14 cellular contexts compared by ENCODE assay signal in the genomic region with DNA sequence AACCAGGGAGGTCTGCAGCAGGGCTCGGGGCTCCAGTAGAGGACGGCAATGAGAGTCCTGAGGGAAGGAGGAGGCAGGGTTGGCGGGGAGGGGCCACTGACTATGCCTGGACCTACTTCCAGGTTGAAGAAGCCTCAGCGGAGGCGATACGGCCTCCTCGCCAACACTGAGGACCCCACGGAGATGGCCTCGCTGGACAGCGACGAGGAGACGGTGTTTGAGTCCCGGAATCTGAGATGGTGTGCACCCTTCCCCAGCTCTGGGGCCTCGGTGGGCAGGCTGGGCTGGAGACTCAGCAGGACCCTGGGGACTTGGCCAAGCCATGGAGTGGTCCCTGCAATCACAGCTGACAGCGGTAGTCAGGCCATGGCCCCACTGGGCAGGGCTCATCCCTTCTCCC. TPM values are rescaled to one million over a fixed set of nuclear protein-coding genes. Genes with fewer than 3 reads are reported as not detected.
DNase-seq lines count a peak whose midpoint lies in the region; ATAC-seq and TF ChIP-seq lines count a peak whose summit lies in the region.
"Had no signal": no experiment of that assay in that cellular context is flagged by ENCODE, and none has a peak within 500 bp of the region (broad histone marks: within the 10 kb centered on the region; RNA-seq: fewer than 3 reads in every experiment).

No MANE protein-coding gene starts in this region.

- no peak overlapping the region for H2BK15ac ChIP-seq in mesendoderm (replicated peaks; ENCODE audit: low read depth)

- intact Hi-C loops in activated B cell treated with CpG ODN at 0.5 μM for 24 hours (cut with micrococcal nuclease): loop anchor here (5.0 kb wide), 2 partner anchors 80 to 535 kb away; partner anchors contain the start of gene ATP8B3

- no peak overlapping the region for H3K18ac ChIP-seq in mesendoderm (ENCODE audit: low read length)

- no peak overlapping the region for H3K27ac ChIP-seq in mesendoderm (ENCODE audit: low read depth, low read length)

- no peaks in the 10 kb centered on the region for H3K27me3 Mint-ChIP-seq in activated naive CD4-positive, alpha-beta T cell treated with anti-CD3 and anti-CD28 coated beads, Interleukin-2, amount 10 ng/mL, durations not matched to agents 7 days and 5 days
- H3K27me3 Mint-ChIP-seq in activated B cell treated with CpG ODN at 0.5 μM for 24 hours (peaks cover 3% of the 10 kb centered on the region), type B pancreatic cell (no peaks in the 10 kb centered on the region)

- peaks cover 42% of the 10 kb centered on the region for H3K4me1 Mint-ChIP-seq in activated naive CD4-positive, alpha-beta T cell treated with anti-CD3 and anti-CD28 coated beads, Interleukin-2, amount 10 ng/mL, durations not matched to agents 7 days and 5 days
- H3K4me1 Mint-ChIP-seq in activated B cell treated with CpG ODN at 0.5 μM for 24 hours (peaks cover 35% of the 10 kb centered on the region), type B pancreatic cell (ENCODE audit: unreplicated experiment) (peaks cover 21% of the 10 kb centered on the region)

- peaks cover 9% of the 10 kb centered on the region for H3K79me1 ChIP-seq in mesendoderm (ENCODE audit: low read length)

- H3K36me3 ChIP-seq in mesendoderm (ENCODE audit: control insufficient read depth, insufficient read depth, low read length): peaks cover 7% of the 10 kb centered on the region

- H3K4me2 ChIP-seq in mesendoderm (ENCODE audit: low read length): no peak overlapping the region

- H3K27ac Mint-ChIP-seq in activated naive CD4-positive, alpha-beta T cell treated with anti-CD3 and anti-CD28 coated beads, Interleukin-2, amount 10 ng/mL, durations not matched to agents 7 days and 5 days: peak overlapping the region; percentile 99
- H3K27ac Mint-ChIP-seq in activated B cell treated with CpG ODN at 0.5 μM for 24 hours: peak overlapping the region; percentile 85
- H3K27ac Mint-ChIP-seq in type B pancreatic cell: peak overlapping the region; percentile 53

- no peak overlapping the region for H3K23ac ChIP-seq in mesendoderm (ENCODE audit: low read length)

- H4K5ac ChIP-seq in mesendoderm (ENCODE audit: low read length): no peak overlapping the region

- no peak overlapping the region for H4K8ac ChIP-seq in mesendoderm (ENCODE audit: low read depth, low read length)

- no peak overlapping the region for H2BK120ac ChIP-seq in mesendoderm (ENCODE audit: low read depth, low read length)

- H3K4ac ChIP-seq in mesendoderm (ENCODE audit: low read depth, low read length): no peak overlapping the region

- peaks cover 18% of the 10 kb centered on the region for H3K79me2 ChIP-seq in mesendoderm (ENCODE audit: control insufficient read depth, insufficient read depth, low read length)

- H3K27me3 ChIP-seq in mesendoderm (ENCODE audit: insufficient read depth, low read length, poor library complexity): no peaks in the 10 kb centered on the region

- no peak for DNase-seq in activated naive CD4-positive, alpha-beta T cell treated with anti-CD3 and anti-CD28 coated beads, Interleukin-2, amount 10 ng/mL, durations not matched to agents 7 days and 5 days
- DNase-seq in activated naive CD4-positive, alpha-beta T cell (lab: John Stamatoyannopoulos, UW): no peak
- DNase-seq in activated B cell treated with CpG ODN at 0.5 μM for 24 hours (no peak), mesendoderm (no peak), type B pancreatic cell (ENCODE audit: extremely low spot score, unreplicated experiment) (no peak), COR-L47 (lab: John Stamatoyannopoulos, UW) (no peak)
- DNase-seq: activated gamma-delta T cell treated with Interleukin-2 at 50 U/mL for 16 hours, AML-193, KG1, NCI-H526, occipital lobe had no signal

- no CpG with 5 or more reads among the region's 15 CpGs for WGBS in mesendoderm (ENCODE audit: extremely low coverage, insufficient coverage, low lambda C conversion rate)

- H3K4me1 ChIP-seq in mesendoderm (ENCODE audit: control insufficient read depth, low read depth, low read length): no peaks in the 10 kb centered on the region

- no peak for ATAC-seq in activated B cell treated with CpG ODN at 0.5 μM for 24 hours (ENCODE audit: low read depth)
- no peak for ATAC-seq in GM18861 (IDR thresholded peaks at IDR 0.05; ENCODE audit: unreplicated experiment)
- no peak for ATAC-seq in HG03097 (IDR thresholded peaks at IDR 0.05; ENCODE audit: low FRiP score, unreplicated experiment)

- no peak overlapping the region for H3K9ac ChIP-seq in mesendoderm (ENCODE audit: low read length)

- peaks cover 43% of the 10 kb centered on the region for H3K36me3 Mint-ChIP-seq in activated naive CD4-positive, alpha-beta T cell treated with anti-CD3 and anti-CD28 coated beads, Interleukin-2, amount 10 ng/mL, durations not matched to agents 7 days and 5 days
- H3K36me3 Mint-ChIP-seq in activated B cell treated with CpG ODN at 0.5 μM for 24 hours (ENCODE audit: low read depth) (peaks cover 49% of the 10 kb centered on the region), type B pancreatic cell (peaks cover 9% of the 10 kb centered on the region)

- no peak overlapping the region for H2AK5ac ChIP-seq in mesendoderm (ENCODE audit: low read length)

- POLR2A ChIA-PET in activated B cell treated with CpG ODN at 0.5 μM for 24 hours (lab: Charles Lee): interaction anchor here (1.1 to 1.6 kb wide), 2 partner anchors 8 to 106 kb away, joined by 3 to 13 read pairs; partner anchors contain the start of gene CIRBP

- TF ChIP-seq CTCF in activated B cell treated with CpG ODN at 0.5 μM for 24 hours (IDR thresholded peaks at IDR 0.05): no peak
- no peak for TF ChIP-seq CTCF in type B pancreatic cell (conservative IDR thresholded peaks at IDR 0.05)

- peak overlapping the region; percentile 89 for H3K4me3 Mint-ChIP-seq in activated naive CD4-positive, alpha-beta T cell treated with anti-CD3 and anti-CD28 coated beads, Interleukin-2, amount 10 ng/mL, durations not matched to agents 7 days and 5 days
- peak overlapping the region; percentile 84 for H3K4me3 Mint-ChIP-seq in activated B cell treated with CpG ODN at 0.5 μM for 24 hours
- peak overlapping the region; percentile 89 for H3K4me3 Mint-ChIP-seq in type B pancreatic cell

- CTCF ChIA-PET in activated naive CD4-positive, alpha-beta T cell treated with anti-CD3 and anti-CD28 coated beads, Interleukin-2, amount 10 ng/mL, durations not matched to agents 7 days and 5 days (lab: Charles Lee): interaction anchor here (1.6 kb wide), 1 partner anchor 33 kb away, joined by 4 read pairs; no protein-coding TSS in a partner anchor
- CTCF ChIA-PET in activated B cell treated with CpG ODN at 0.5 μM for 24 hours (lab: Charles Lee): interaction anchor here (1.7 to 3.5 kb wide), 2 partner anchors 33 to 95 kb away, joined by 11 to 27 read pairs; no protein-coding TSS in a partner anchor

- no peaks in the 10 kb centered on the region for H3K9me3 Mint-ChIP-seq in activated naive CD4-positive, alpha-beta T cell treated with anti-CD3 and anti-CD28 coated beads, Interleukin-2, amount 10 ng/mL, durations not matched to agents 7 days and 5 days
- H3K9me3 Mint-ChIP-seq in activated B cell treated with CpG ODN at 0.5 μM for 24 hours (no peaks in the 10 kb centered on the region), type B pancreatic cell (no peaks in the 10 kb centered on the region)

- no peak overlapping the region for H2BK5ac ChIP-seq in mesendoderm (ENCODE audit: low read length)

- H3K4me3 ChIP-seq in mesendoderm (ENCODE audit: low read length): no peak overlapping the region

- H3K56ac ChIP-seq in mesendoderm (ENCODE audit: low read length): peak overlapping the region; percentile 91

RNA-seq across cellular contexts. Expression of gene FAM174C, which starts 1.7 kb away (rescaled TPM):
- 47.9 and 52.0 TPM in 2 replicates for total RNA-seq in activated B cell treated with CpG ODN at 0.5 μM for 24 hours
- 55.7 TPM for polyA plus RNA-seq in mesendoderm (2013, experiment 1 of 2)
- 57.0 TPM for polyA plus RNA-seq in mesendoderm (2013, experiment 2 of 2)
- total RNA-seq in type B pancreatic cell (ENCODE audit: low replicate concordance): 30.6 and 36.4 TPM in 2 replicates

RNA-seq across cellular contexts. Expression of gene CIRBP, which starts 7.9 kb away (rescaled TPM):
- total RNA-seq in activated B cell treated with CpG ODN at 0.5 μM for 24 hours: 399 and 400 TPM in 2 replicates
- polyA plus RNA-seq in mesendoderm (2013, experiment 1 of 2): 93.3 TPM
- polyA plus RNA-seq in mesendoderm (2013, experiment 2 of 2): 93.6 TPM
- 316 and 421 TPM in 2 replicates for total RNA-seq in type B pancreatic cell (ENCODE audit: low replicate concordance)

RNA-seq across cellular contexts. Expression of gene EFNA2, which starts 8.6 kb away (rescaled TPM):
- total RNA-seq in activated B cell treated with CpG ODN at 0.5 μM for 24 hours: not detected in 2 replicates
- polyA plus RNA-seq in mesendoderm (2013, experiment 1 of 2): 3.5 TPM
- polyA plus RNA-seq in mesendoderm (2013, experiment 2 of 2): 3.4 TPM
- total RNA-seq in type B pancreatic cell (ENCODE audit: low replicate concordance): 5.1 and 17.6 TPM in 2 replicates
- total RNA-seq: T-helper 1 cell treated with Interleukin-12 subunit alpha and Interleukin-12 subunit beta and Interleukin-4 antibody, amounts not matched to agents 30 ng/mL and 1 ng/mL, for 36 hours had no signal

RNA-seq across cellular contexts. Expression of gene MIDN, which starts 28.7 kb away (rescaled TPM):
- total RNA-seq in activated B cell treated with CpG ODN at 0.5 μM for 24 hours: 64.5 and 68.4 TPM in 2 replicates
- 133 TPM for polyA plus RNA-seq in mesendoderm (2013, experiment 1 of 2)
- 131 TPM for polyA plus RNA-seq in mesendoderm (2013, experiment 2 of 2)
- total RNA-seq in type B pancreatic cell (ENCODE audit: low replicate concordance): 122 and 127 TPM in 2 replicates

RNA-seq across cellular contexts. Expression of gene ATP5F1D, which starts 35.5 kb away (rescaled TPM):
- total RNA-seq in activated B cell treated with CpG ODN at 0.5 μM for 24 hours: 172 and 185 TPM in 2 replicates
- polyA plus RNA-seq in mesendoderm (2013, experiment 1 of 2): 127 TPM
- polyA plus RNA-seq in mesendoderm (2013, experiment 2 of 2): 122 TPM
- 165 and 197 TPM in 2 replicates for total RNA-seq in type B pancreatic cell (ENCODE audit: low replicate concordance)
